Comparison of ENCODE assay signal across 8 cellular contexts in the genomic region with DNA sequence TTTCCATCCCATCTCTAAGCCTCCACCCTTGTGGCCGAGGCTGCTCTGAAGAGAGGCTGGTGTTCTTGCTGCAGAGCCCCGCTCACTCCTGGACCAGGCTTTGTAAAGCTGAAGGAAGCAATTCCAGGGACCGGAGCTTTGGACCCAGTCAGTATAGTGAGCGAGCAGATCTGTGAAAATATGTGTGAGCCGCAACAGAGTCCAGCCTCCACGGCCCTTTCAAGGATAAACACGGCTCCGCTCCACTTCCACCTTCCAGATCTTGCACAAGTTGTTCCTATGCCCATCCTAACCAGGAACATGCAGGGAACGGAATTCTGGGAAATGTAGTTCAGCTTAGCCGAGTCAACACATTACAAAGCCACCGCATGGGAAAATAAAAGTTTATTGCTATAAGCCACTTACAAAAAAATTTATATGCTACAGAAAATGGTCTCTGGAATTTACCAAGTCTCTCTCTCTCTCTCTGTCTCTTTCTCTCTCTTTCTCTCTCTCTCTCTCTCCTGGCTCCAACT.
DNase-seq lines count a peak whose midpoint lies in the region; ATAC-seq and TF ChIP-seq lines count a peak whose summit lies in the region.

No MANE protein-coding gene starts in this region.

- H3K9me3 ChIP-seq in Panc1 (ENCODE audit: control insufficient read depth, insufficient read depth, low read depth, low read length): no peaks in the 10 kb centered on the region
- no peaks in the 10 kb centered on the region for H3K9me3 ChIP-seq in effector memory CD4-positive, alpha-beta T cell (ENCODE audit: control insufficient read depth, low read length)

- H3K27me3 ChIP-seq in Panc1 (ENCODE audit: control insufficient read depth, insufficient read depth, low read length): no peaks in the 10 kb centered on the region
- no peaks in the 10 kb centered on the region for H3K27me3 ChIP-seq in mesendoderm (ENCODE audit: insufficient read depth, low read length, poor library complexity)
- no peaks in the 10 kb centered on the region for H3K27me3 ChIP-seq in effector memory CD4-positive, alpha-beta T cell (replicated peaks; ENCODE audit: control insufficient read depth, insufficient read depth, low read length, poor library complexity, severe bottlenecking)

- peak overlapping the region; percentile 61 for H3K56ac ChIP-seq in mesendoderm (ENCODE audit: low read length)

- no peaks in the 10 kb centered on the region for H3K36me3 ChIP-seq in Panc1 (ENCODE audit: control insufficient read depth, insufficient read depth, low read length)
- H3K36me3 ChIP-seq in mesendoderm (ENCODE audit: control insufficient read depth, insufficient read depth, low read length): no peaks in the 10 kb centered on the region
- H3K36me3 ChIP-seq in urinary bladder (ENCODE audit: insufficient read depth): no peaks in the 10 kb centered on the region
- H3K36me3 ChIP-seq in effector memory CD4-positive, alpha-beta T cell (ENCODE audit: control insufficient read depth, insufficient read depth, low read length): no peaks in the 10 kb centered on the region

- H3K27ac ChIP-seq in Panc1 (ENCODE audit: low read length) (no peak overlapping the region), mesendoderm (ENCODE audit: low read depth, low read length) (no peak overlapping the region), urinary bladder (ENCODE audit: low read depth) (no peak overlapping the region)
- H3K27ac ChIP-seq in effector memory CD4-positive, alpha-beta T cell (ENCODE audit: insufficient read depth, low read length, poor library complexity, severe bottlenecking): no peak overlapping the region

- no TSS peak for BruUV-seq in Panc1 (replicated peaks; lab: Mats Ljungman, UMichigan)

- no peak for TF ChIP-seq CTCF in Panc1 (IDR thresholded peaks at IDR 0.05)

- no peak overlapping the region for H3K23ac ChIP-seq in mesendoderm (ENCODE audit: low read length)

- H3K4me1 ChIP-seq in Panc1 (ENCODE audit: control insufficient read depth, insufficient read depth, low read length) (0 out of 2 replicates have a peak, but pooled peaks cover 5% of the 10 kb centered on the region), mesendoderm (ENCODE audit: control insufficient read depth, low read depth, low read length) (no peaks in the 10 kb centered on the region), urinary bladder (ENCODE audit: insufficient read depth) (no peaks in the 10 kb centered on the region)
- no peaks in the 10 kb centered on the region for H3K4me1 ChIP-seq in effector memory CD4-positive, alpha-beta T cell (ENCODE audit: control insufficient read depth, insufficient read depth, low read length, poor library complexity, severe bottlenecking)

- H3K9ac ChIP-seq in mesendoderm (ENCODE audit: low read length): peak overlapping the region; percentile 9

- DNase-seq in HCEC 1CT (peak; percentile 76), Panc1 (ENCODE audit: low read depth, low spot score) (no peak), erythroblast (lab: John Stamatoyannopoulos, UW) (peak; percentile 16 to 33), mesendoderm (peak; percentile 68)
- DNase-seq in effector memory CD4-positive, alpha-beta T cell: no peak

- H2AK5ac ChIP-seq in mesendoderm (ENCODE audit: low read length): no peak overlapping the region

- CTCF ChIA-PET in Panc1 (lab: Charles Lee): no interaction called here

- POLR2A ChIA-PET in Panc1 (lab: Charles Lee): no interaction called here

- WGBS in mesendoderm (ENCODE audit: extremely low coverage, insufficient coverage, low lambda C conversion rate): no CpG with 5 or more reads among the region's 11 CpGs
- WGBS in urinary bladder: 3% methylated on average over 11 of the region's 11 CpGs

- H2BK15ac ChIP-seq in mesendoderm (replicated peaks; ENCODE audit: low read depth): no peak overlapping the region

- intact Hi-C loops in Panc1 (cut with micrococcal nuclease; ENCODE audit: unreplicated experiment): no loop called here

- H3K79me2 ChIP-seq in mesendoderm (ENCODE audit: control insufficient read depth, insufficient read depth, low read length): no peaks in the 10 kb centered on the region

- no peak for TF ChIP-seq POLR2A in erythroblast (IDR thresholded peaks at IDR 0.05; ENCODE audit: low read length)

- H3K4me2 ChIP-seq in mesendoderm (ENCODE audit: low read length): peak overlapping the region; percentile 55

- H4K8ac ChIP-seq in mesendoderm (ENCODE audit: low read depth, low read length): peak overlapping the region; percentile 1

- H3K4me3 ChIP-seq in Panc1 (ENCODE audit: low read depth in 2 of 2, low read length in 2 of 2) (peak overlapping the region; percentile 34 to 59), mesendoderm (ENCODE audit: low read length) (peak overlapping the region; percentile 18), urinary bladder (ENCODE audit: low read depth, low read length) (peak overlapping the region; percentile 38)
- H3K4me3 ChIP-seq in effector memory CD4-positive, alpha-beta T cell (ENCODE audit: insufficient read depth, low read depth, low read length, poor library complexity, severe bottlenecking): no peak overlapping the region

- H4K5ac ChIP-seq in mesendoderm (ENCODE audit: low read length): no peak overlapping the region

- peak; percentile 83; the same call in 1 of the 2 replicates for ATAC-seq in Panc1
- ATAC-seq in HG03342 (IDR thresholded peaks at IDR 0.05; ENCODE audit: unreplicated experiment): no peak
- ATAC-seq in HG03025 (IDR thresholded peaks at IDR 0.05; ENCODE audit: low FRiP score, unreplicated experiment): no peak

- H3K79me1 ChIP-seq in mesendoderm (ENCODE audit: low read length): no peaks in the 10 kb centered on the region

- no peak overlapping the region for H2BK120ac ChIP-seq in mesendoderm (ENCODE audit: low read depth, low read length)

- no peak overlapping the region for H2BK5ac ChIP-seq in mesendoderm (ENCODE audit: low read length)

- H3K18ac ChIP-seq in mesendoderm (ENCODE audit: low read length): no peak overlapping the region

- no peak overlapping the region for H3K4ac ChIP-seq in mesendoderm (ENCODE audit: low read depth, low read length)

- in situ Hi-C loops in Panc1 (cut with HindIII; ENCODE audit: low pct_unique_long_range_greater_than_20kb, low sequenced_read_pairs): no loop called here

Comparison
In these comparisons a context has a peak if more than half of its experiments do, and no peak if none do; other contexts are left out.
1. DNase-seq: peak in HCEC 1CT (single experiment), erythroblast (2 of 2) and mesendoderm (single experiment); none in Panc1 (single experiment) and effector memory CD4-positive, alpha-beta T cell (0 of 3).